In genomic region chr12:14373202-14373601, GRCh38 we compare ENCODE assay signal across 9 cellular contexts. TPM values are rescaled to one million over a fixed set of nuclear protein-coding genes. Genes with fewer than 3 reads are reported as not detected.
A peak's percentile ranks its signal among the peaks of the same experiment; 100 is the strongest.
DNase-seq lines count a peak whose midpoint lies in the region; ATAC-seq and TF ChIP-seq lines count a peak whose summit lies in the region.
"Had no signal": no experiment of that assay in that cellular context is flagged by ENCODE, and none has a peak within 500 bp of the region (broad histone marks: within the 10 kb centered on the region; RNA-seq: fewer than 3 reads in every experiment).

No MANE protein-coding gene starts in this region.

- no peak overlapping the region for H3K23ac ChIP-seq in mesenchymal stem cell (ENCODE audit: low read length in 2 of 2)

- no peak overlapping the region for H2BK15ac ChIP-seq in mesenchymal stem cell (ENCODE audit: low read depth, poor library complexity, severe bottlenecking)

- peak; percentile 25 for DNase-seq in A172 (ENCODE audit: low spot score)
- peak; percentile 65 for DNase-seq in HFF-Myc (ENCODE audit: extremely low read depth, low read depth)
- peak; percentile 44 for DNase-seq in astrocyte of the spinal cord (ENCODE audit: low read depth, low spot score)
- peak; percentile 76 for DNase-seq in mesenchymal stem cell
- DNase-seq in stimulated activated CD4-positive, alpha-beta T cell treated with anti-CD3 and anti-CD28 coated beads, Interleukin-1b, Interleukin-23, amount 100 ng/mL, for 48 hours = no peak
- no peak for DNase-seq in cerebellar cortex (ENCODE audit: low spot score)
- DNase-seq in activated CD4-positive, alpha-beta T cell treated with anti-CD3 and anti-CD28 coated beads, Interleukin-2, amount 50 U/mL, for 1 hour = no peak
- DNase-seq: DMS153 had no signal

- H2BK12ac ChIP-seq in mesenchymal stem cell (ENCODE audit: low read length in 2 of 2) = no peak overlapping the region

- no peak overlapping the region for H3K4ac ChIP-seq in mesenchymal stem cell (ENCODE audit: low read depth in 1 of 2, low read length in 2 of 2)

- H2AFZ ChIP-seq in mesenchymal stem cell (ENCODE audit: low read depth, low read length) = no peak overlapping the region

- in situ Hi-C loops in astrocyte of the spinal cord (cut with HindIII; ENCODE audit: low sequenced_read_pairs) = no loop called here

- no peak overlapping the region for H3K18ac ChIP-seq in mesenchymal stem cell (ENCODE audit: low read depth in 1 of 2, low read length in 2 of 2)

- peak overlapping the region; percentile 28 for H3K9ac ChIP-seq in mesenchymal stem cell (ENCODE audit: low read length)

- H3K4me1 ChIP-seq in mesenchymal stem cell (ENCODE audit: control insufficient read depth, insufficient read depth, low read depth, low read length) = peaks cover 3% of the 10 kb centered on the region

- no peaks in the 10 kb centered on the region for H3K79me1 ChIP-seq in mesenchymal stem cell (replicated peaks; ENCODE audit: low read length, poor library complexity, severe bottlenecking)

- H3K9me3 ChIP-seq in mesenchymal stem cell (ENCODE audit: control insufficient read depth, low read length) = no peaks in the 10 kb centered on the region

- H2BK120ac ChIP-seq in mesenchymal stem cell (ENCODE audit: low read depth, low read length) = no peak overlapping the region

- no peak overlapping the region for H3K27ac ChIP-seq in mesenchymal stem cell (ENCODE audit: low read length, poor library complexity, severe bottlenecking)

- no peak overlapping the region for H2AK5ac ChIP-seq in mesenchymal stem cell (ENCODE audit: low read length, severe bottlenecking)

- H3K14ac ChIP-seq in mesenchymal stem cell (ENCODE audit: low read length in 2 of 2) = no peak overlapping the region

- H3K27me3 ChIP-seq in mesenchymal stem cell (ENCODE audit: control insufficient read depth in 1 of 2, insufficient read depth in 1 of 2, low read length in 2 of 2) = no peaks in the 10 kb centered on the region

- TF ChIP-seq CTCF in HFF-Myc (IDR thresholded peaks at IDR 0.05; ENCODE audit: low read depth, low read length, missing control alignments) (no peak), astrocyte of the spinal cord (IDR thresholded peaks at IDR 0.05; ENCODE audit: low read depth, low read length) (no peak)

- no peak overlapping the region for H4K8ac ChIP-seq in mesenchymal stem cell (ENCODE audit: low read length)

- H3K36me3 ChIP-seq in mesenchymal stem cell (ENCODE audit: control insufficient read depth in 1 of 2, insufficient read depth in 2 of 2, low read depth in 1 of 2, low read length in 2 of 2) = peaks cover 2 to 10% of the 10 kb centered on the region in 2 experiments

- no peak overlapping the region for H2BK5ac ChIP-seq in mesenchymal stem cell (ENCODE audit: low read depth, low read length, poor library complexity, severe bottlenecking)

- ATAC-seq in GM21529 (IDR thresholded peaks at IDR 0.05; ENCODE audit: unreplicated experiment) = no peak

- H3K4me2 ChIP-seq in mesenchymal stem cell (ENCODE audit: low read length, poor library complexity, severe bottlenecking) = no peak overlapping the region

- no peak overlapping the region for H3K4me3 ChIP-seq in HFF-Myc (replicated peaks; ENCODE audit: low read depth, low read length)
- no peak overlapping the region for H3K4me3 ChIP-seq in astrocyte of the spinal cord (ENCODE audit: low read depth, low read length)
- no peak overlapping the region for H3K4me3 ChIP-seq in mesenchymal stem cell (ENCODE audit: insufficient read depth in 1 of 2, low read depth in 1 of 2, low read length in 2 of 2)

- H4K91ac ChIP-seq in mesenchymal stem cell (ENCODE audit: low read length) = no peak overlapping the region

RNA-seq across cellular contexts. Expression of gene ATF7IP, which starts 7.7 kb away (rescaled TPM):
- total RNA-seq in A172 (2014; rRNA removed; shearing (Covaris generic)) = 26.4 and 30.0 TPM in 2 replicates
- polyA plus RNA-seq in mesenchymal stem cell (2013, experiment 1 of 2) = 14.7 TPM
- 13.8 TPM for polyA plus RNA-seq in mesenchymal stem cell (2013, experiment 2 of 2)

Comparison
In these comparisons a context has a peak if more than half of its experiments do, and no peak if none do; other contexts are left out.
1. DNase-seq: peak in A172 (single experiment), HFF-Myc (single experiment), astrocyte of the spinal cord (single experiment) and mesenchymal stem cell (single experiment); none in stimulated activated CD4-positive, alpha-beta T cell treated with anti-CD3 and anti-CD28 coated beads, Interleukin-1b, Interleukin-23, amount 100 ng/mL, for 48 hours (single experiment), cerebellar cortex (single experiment) and activated CD4-positive, alpha-beta T cell treated with anti-CD3 and anti-CD28 coated beads, Interleukin-2, amount 50 U/mL, for 1 hour (single experiment).